ENCODE assay signal across 1 cellular context in the genomic region with DNA sequence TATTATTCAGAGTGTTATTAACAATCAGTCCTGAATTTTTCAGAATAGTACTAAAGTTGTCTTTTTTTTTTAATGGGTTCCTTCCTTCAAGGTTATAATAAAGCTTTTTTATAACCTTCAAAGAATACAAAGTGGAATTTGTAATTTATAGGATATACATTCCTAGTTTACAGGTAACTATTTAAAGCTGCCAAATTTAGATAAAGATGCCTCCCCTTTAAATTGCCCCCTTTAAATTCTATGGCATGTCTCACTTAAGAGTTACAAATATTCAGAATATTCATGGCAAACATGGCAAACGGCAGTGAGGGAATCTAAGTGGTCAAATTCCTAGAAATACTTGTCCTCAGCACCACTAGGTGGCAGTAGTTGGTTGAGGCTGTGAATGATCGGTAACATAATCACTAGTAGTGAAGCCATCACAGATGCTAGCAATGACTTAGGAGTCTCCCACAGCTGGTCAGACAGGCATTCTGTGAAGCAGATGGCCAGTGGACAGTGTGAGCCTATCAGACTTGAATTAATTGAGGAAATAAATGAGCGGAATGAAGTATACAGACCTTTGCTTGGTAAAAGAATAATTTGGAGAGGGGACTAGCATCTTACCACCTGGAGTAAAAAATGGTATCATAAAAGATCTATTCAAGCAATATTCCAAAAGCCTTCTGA.
TF ChIP-seq lines count a peak whose summit lies in the region.

No MANE protein-coding gene starts in this region.

TF ChIP-seq in GM23338, 12 proteins besides CTCF, POLR2A, EP300 and RAD21 (continued from another document):
- TF ChIP-seq, protein P1, sequence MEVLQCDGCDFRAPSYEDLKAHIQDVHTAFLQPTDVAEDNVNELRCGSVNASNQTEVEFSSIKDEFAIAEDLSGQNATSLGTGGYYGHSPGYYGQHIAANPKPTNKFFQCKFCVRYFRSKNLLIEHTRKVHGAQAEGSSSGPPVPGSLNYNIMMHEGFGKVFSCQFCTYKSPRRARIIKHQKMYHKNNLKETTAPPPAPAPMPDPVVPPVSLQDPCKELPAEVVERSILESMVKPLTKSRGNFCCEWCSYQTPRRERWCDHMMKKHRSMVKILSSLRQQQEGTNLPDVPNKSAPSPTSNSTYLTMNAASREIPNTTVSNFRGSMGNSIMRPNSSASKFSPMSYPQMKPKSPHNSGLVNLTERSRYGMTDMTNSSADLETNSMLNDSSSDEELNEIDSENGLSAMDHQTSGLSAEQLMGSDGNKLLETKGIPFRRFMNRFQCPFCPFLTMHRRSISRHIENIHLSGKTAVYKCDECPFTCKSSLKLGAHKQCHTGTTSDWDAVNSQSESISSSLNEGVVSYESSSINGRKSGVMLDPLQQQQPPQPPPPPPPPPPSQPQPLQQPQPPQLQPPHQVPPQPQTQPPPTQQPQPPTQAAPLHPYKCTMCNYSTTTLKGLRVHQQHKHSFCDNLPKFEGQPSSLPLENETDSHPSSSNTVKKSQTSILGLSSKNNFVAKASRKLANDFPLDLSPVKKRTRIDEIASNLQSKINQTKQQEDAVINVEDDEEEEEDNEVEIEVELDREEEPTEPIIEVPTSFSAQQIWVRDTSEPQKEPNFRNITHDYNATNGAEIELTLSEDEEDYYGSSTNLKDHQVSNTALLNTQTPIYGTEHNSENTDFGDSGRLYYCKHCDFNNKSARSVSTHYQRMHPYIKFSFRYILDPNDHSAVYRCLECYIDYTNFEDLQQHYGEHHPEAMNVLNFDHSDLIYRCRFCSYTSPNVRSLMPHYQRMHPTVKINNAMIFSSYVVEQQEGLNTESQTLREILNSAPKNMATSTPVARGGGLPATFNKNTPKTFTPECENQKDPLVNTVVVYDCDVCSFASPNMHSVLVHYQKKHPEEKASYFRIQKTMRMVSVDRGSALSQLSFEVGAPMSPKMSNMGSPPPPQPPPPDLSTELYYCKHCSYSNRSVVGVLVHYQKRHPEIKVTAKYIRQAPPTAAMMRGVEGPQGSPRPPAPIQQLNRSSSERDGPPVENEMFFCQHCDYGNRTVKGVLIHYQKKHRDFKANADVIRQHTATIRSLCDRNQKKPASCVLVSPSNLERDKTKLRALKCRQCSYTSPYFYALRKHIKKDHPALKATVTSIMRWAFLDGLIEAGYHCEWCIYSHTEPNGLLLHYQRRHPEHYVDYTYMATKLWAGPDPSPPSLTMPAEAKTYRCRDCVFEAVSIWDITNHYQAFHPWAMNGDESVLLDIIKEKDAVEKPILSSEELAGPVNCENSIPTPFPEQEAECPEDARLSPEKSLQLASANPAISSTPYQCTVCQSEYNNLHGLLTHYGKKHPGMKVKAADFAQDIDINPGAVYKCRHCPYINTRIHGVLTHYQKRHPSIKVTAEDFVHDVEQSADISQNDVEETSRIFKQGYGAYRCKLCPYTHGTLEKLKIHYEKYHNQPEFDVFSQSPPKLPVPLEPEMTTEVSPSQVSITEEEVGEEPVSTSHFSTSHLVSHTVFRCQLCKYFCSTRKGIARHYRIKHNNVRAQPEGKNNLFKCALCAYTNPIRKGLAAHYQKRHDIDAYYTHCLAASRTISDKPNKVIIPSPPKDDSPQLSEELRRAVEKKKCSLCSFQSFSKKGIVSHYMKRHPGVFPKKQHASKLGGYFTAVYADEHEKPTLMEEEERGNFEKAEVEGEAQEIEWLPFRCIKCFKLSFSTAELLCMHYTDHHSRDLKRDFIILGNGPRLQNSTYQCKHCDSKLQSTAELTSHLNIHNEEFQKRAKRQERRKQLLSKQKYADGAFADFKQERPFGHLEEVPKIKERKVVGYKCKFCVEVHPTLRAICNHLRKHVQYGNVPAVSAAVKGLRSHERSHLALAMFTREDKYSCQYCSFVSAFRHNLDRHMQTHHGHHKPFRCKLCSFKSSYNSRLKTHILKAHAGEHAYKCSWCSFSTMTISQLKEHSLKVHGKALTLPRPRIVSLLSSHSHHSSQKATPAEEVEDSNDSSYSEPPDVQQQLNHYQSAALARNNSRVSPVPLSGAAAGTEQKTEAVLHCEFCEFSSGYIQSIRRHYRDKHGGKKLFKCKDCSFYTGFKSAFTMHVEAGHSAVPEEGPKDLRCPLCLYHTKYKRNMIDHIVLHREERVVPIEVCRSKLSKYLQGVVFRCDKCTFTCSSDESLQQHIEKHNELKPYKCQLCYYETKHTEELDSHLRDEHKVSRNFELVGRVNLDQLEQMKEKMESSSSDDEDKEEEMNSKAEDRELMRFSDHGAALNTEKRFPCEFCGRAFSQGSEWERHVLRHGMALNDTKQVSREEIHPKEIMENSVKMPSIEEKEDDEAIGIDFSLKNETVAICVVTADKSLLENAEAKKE (CRISPR knock-in tag; IDR thresholded peaks at IDR 0.05) = peak; percentile 44; the same call in 1 of the 2 replicates
- TF ChIP-seq ZNF114 (CRISPR knock-in tag; IDR thresholded peaks at IDR 0.05) (no peak), EZH2phosphoT487 (IDR thresholded peaks at IDR 0.05; ENCODE audit: unreplicated experiment) (no peak)
